Comparison of ENCODE assay signal across 12 cellular contexts in the genomic region with DNA sequence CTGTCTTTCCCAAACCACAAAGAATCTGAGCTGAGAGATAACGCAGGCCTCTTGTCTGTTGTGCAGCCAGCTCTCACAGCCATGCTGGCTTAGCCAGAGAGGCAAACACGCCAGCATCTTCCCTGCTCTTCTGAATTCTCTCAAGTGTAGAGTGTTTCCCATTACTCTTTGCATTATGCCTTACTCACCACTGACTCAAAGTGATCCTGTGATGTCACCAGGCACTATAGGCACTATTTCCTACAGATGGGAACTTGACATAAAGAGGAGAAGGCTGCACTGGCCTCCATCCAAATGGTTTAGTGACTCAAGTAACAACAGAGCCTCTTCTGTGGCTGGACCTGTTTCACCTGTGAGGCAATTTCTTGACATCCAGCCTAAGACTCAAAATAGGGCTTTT. TPM values are rescaled to one million over a fixed set of nuclear protein-coding genes. Genes with fewer than 3 reads are reported as not detected.
DNase-seq lines count a peak whose midpoint lies in the region; ATAC-seq and TF ChIP-seq lines count a peak whose summit lies in the region.
"Had no signal": no experiment of that assay in that cellular context is flagged by ENCODE, and none has a peak within 500 bp of the region (broad histone marks: within the 10 kb centered on the region; RNA-seq: fewer than 3 reads in every experiment).

No MANE protein-coding gene starts in this region.

- H3K27me3 ChIP-seq in psoas muscle (ENCODE audit: insufficient read depth in 3 of 3, low read length in 2 of 3) = no peaks in the 10 kb centered on the region

- H3K4me3 Mint-ChIP-seq in activated CD4-positive, alpha-beta T cell treated with anti-CD3 and anti-CD28 coated beads, Interleukin-2, amount 10 ng/mL, durations not matched to agents 24 days and 14 days = no peak overlapping the region
- H3K4me3 Mint-ChIP-seq in naive thymus-derived CD8-positive, alpha-beta T cell = no peak overlapping the region
- H3K4me3 Mint-ChIP-seq: effector memory CD8-positive, alpha-beta T cell had no signal

- H3K36me3 Mint-ChIP-seq in activated CD4-positive, alpha-beta T cell treated with anti-CD3 and anti-CD28 coated beads, Interleukin-2, amount 10 ng/mL, durations not matched to agents 24 days and 14 days (ENCODE audit: low read depth) = no peaks in the 10 kb centered on the region
- no peaks in the 10 kb centered on the region for H3K36me3 Mint-ChIP-seq in naive thymus-derived CD8-positive, alpha-beta T cell
- H3K36me3 Mint-ChIP-seq: activated naive CD4-positive, alpha-beta T cell treated with anti-CD3 and anti-CD28 coated beads, Interleukin-2, amount 50 U/mL, for 72 hours had no signal

- H3K4me3 ChIP-seq in psoas muscle = no peak overlapping the region

- POLR2A ChIA-PET in naive thymus-derived CD8-positive, alpha-beta T cell (lab: Charles Lee) = no interaction called here

- H3K27ac ChIP-seq in psoas muscle = peak overlapping the region; percentile 70

- H3K4me1 ChIP-seq in psoas muscle = peaks cover 71% of the 10 kb centered on the region

- peak in 3 of 4 donors; percentile 43 to 59 (median 55) for ATAC-seq in psoas muscle
- ATAC-seq in naive thymus-derived CD8-positive, alpha-beta T cell = no peak
- ATAC-seq: effector memory CD8-positive, alpha-beta T cell had no signal

- H3K27me3 Mint-ChIP-seq in activated CD4-positive, alpha-beta T cell treated with anti-CD3 and anti-CD28 coated beads, Interleukin-2, amount 10 ng/mL, durations not matched to agents 24 days and 14 days = no peaks in the 10 kb centered on the region
- peaks cover 2 to 9% (median 4%) of the 10 kb centered on the region in 5 donors for H3K27me3 Mint-ChIP-seq in naive thymus-derived CD8-positive, alpha-beta T cell
- H3K27me3 Mint-ChIP-seq: effector memory CD8-positive, alpha-beta T cell had no signal

- no peaks in the 10 kb centered on the region for H3K9me3 Mint-ChIP-seq in activated CD4-positive, alpha-beta T cell treated with anti-CD3 and anti-CD28 coated beads, Interleukin-2, amount 10 ng/mL, durations not matched to agents 24 days and 14 days
- H3K9me3 Mint-ChIP-seq in naive thymus-derived CD8-positive, alpha-beta T cell = peaks cover 0 to 2% (median 0%) of the 10 kb centered on the region in 9 donors

- H3K27ac Mint-ChIP-seq in activated CD4-positive, alpha-beta T cell treated with anti-CD3 and anti-CD28 coated beads, Interleukin-2, amount 10 ng/mL, durations not matched to agents 24 days and 14 days = no peak overlapping the region
- H3K27ac Mint-ChIP-seq in naive thymus-derived CD8-positive, alpha-beta T cell = no peak overlapping the region
- H3K27ac Mint-ChIP-seq: activated naive CD4-positive, alpha-beta T cell treated with anti-CD3 and anti-CD28 coated beads, Interleukin-2, amount 50 U/mL, for 72 hours; effector memory CD8-positive, alpha-beta T cell had no signal

- no peaks in the 10 kb centered on the region for H3K4me1 Mint-ChIP-seq in activated CD4-positive, alpha-beta T cell treated with anti-CD3 and anti-CD28 coated beads, Interleukin-2, amount 10 ng/mL, durations not matched to agents 24 days and 14 days
- H3K4me1 Mint-ChIP-seq in naive thymus-derived CD8-positive, alpha-beta T cell = no peaks in the 10 kb centered on the region

- H3K36me3 ChIP-seq in psoas muscle (ENCODE audit: insufficient read depth in 1 of 2, low read depth in 1 of 2) = no peaks in the 10 kb centered on the region

- DNase-seq in activated CD4-positive, alpha-beta T cell treated with anti-CD3 and anti-CD28 coated beads for 48 hours = peak; percentile 25
- no peak for DNase-seq in activated CD4-positive, alpha-beta T cell treated with anti-CD3 and anti-CD28 coated beads, Interleukin-2, amount 10 ng/mL, durations not matched to agents 24 days and 14 days
- peak; percentile 24 for DNase-seq in NCI-H2107 (lab: John Stamatoyannopoulos, UW)
- peak; percentile 42 for DNase-seq in dedifferentiated amniotic fluid mesenchymal stem cell (ENCODE audit: extremely low spot score)
- DNase-seq in psoas muscle = no peak
- no peak for DNase-seq in NCI-H345 treated with DMSO at 0.1 percent for 48 hours (lab: John Stamatoyannopoulos, UW; ENCODE audit: unreplicated experiment)
- no peak for DNase-seq in T-helper 9 cell
- no peak for DNase-seq in naive thymus-derived CD8-positive, alpha-beta T cell
- DNase-seq: activated CD4-positive, alpha-beta T cell treated with anti-CD3 and anti-CD28 coated beads, Interleukin-2, amount 50 U/mL, for 1 hour; effector memory CD8-positive, alpha-beta T cell; NCI-H1417 treated with DMSO at 0.1 percent for 48 hours had no signal

- WGBS in psoas muscle, 3 donors = 28 to 87% (median 49%) methylated on average over 2 of the region's 2 CpGs

- H3K9me3 ChIP-seq in psoas muscle = no peaks in the 10 kb centered on the region

- no peak for TF ChIP-seq CTCF in psoas muscle (IDR thresholded peaks at IDR 0.05)

- intact Hi-C loops in activated CD4-positive, alpha-beta T cell treated with anti-CD3 and anti-CD28 coated beads, Interleukin-2, amount 10 ng/mL, durations not matched to agents 24 days and 14 days (cut with micrococcal nuclease) = no loop called here
- intact Hi-C loops in psoas muscle (cut with DNase I) = loop anchor here (5.0 kb wide), 1 partner anchor 42 kb away; a partner anchor contains a TSS

RNA-seq across cellular contexts. Expression of a gene that starts 44.4 kb away (rescaled TPM):
- not detected in 2 replicates for total RNA-seq in activated CD4-positive, alpha-beta T cell treated with anti-CD3 and anti-CD28 coated beads, Interleukin-2, amount 10 ng/mL, durations not matched to agents 24 days and 14 days
- total RNA-seq in psoas muscle = 10 to 100 TPM; 13.2 to 39.3 (median 17.2) TPM
- polyA plus RNA-seq in psoas muscle = 10 to 100 TPM in 2 of 3 donors, 1 to 10 TPM in 1; 2.5 to 18.0 (median 13.4) TPM
- not detected for total RNA-seq in naive thymus-derived CD8-positive, alpha-beta T cell
- polyA plus RNA-seq in naive thymus-derived CD8-positive, alpha-beta T cell = not detected
- total RNA-seq: activated naive CD4-positive, alpha-beta T cell treated with anti-CD3 and anti-CD28 coated beads, Interleukin-2, amount 50 U/mL, for 72 hours had no signal

Comparison
In these comparisons a context has a peak if more than half of its experiments do, and no peak if none do; other contexts are left out.
1. DNase-seq: peak in activated CD4-positive, alpha-beta T cell treated with anti-CD3 and anti-CD28 coated beads for 48 hours (single experiment), NCI-H2107 (single experiment) and dedifferentiated amniotic fluid mesenchymal stem cell (single experiment); none in activated CD4-positive, alpha-beta T cell treated with anti-CD3 and anti-CD28 coated beads, Interleukin-2, amount 10 ng/mL, durations not matched to agents 24 days and 14 days (single experiment), psoas muscle (0 of 2), NCI-H345 treated with DMSO at 0.1 percent for 48 hours (single experiment), T-helper 9 cell (single experiment) and naive thymus-derived CD8-positive, alpha-beta T cell (0 of 10).
2. ATAC-seq: peak in psoas muscle (3 of 4); none in naive thymus-derived CD8-positive, alpha-beta T cell (0 of 2).
3. RNA of a gene that starts 44.4 kb away (total RNA-seq): 13.2 to 39.3 TPM in psoas muscle; not detected in activated CD4-positive, alpha-beta T cell treated with anti-CD3 and anti-CD28 coated beads, Interleukin-2, amount 10 ng/mL, durations not matched to agents 24 days and 14 days and not detected in naive thymus-derived CD8-positive, alpha-beta T cell; every median in the first group is over 10 times any median in the second.